In the genomic region with DNA sequence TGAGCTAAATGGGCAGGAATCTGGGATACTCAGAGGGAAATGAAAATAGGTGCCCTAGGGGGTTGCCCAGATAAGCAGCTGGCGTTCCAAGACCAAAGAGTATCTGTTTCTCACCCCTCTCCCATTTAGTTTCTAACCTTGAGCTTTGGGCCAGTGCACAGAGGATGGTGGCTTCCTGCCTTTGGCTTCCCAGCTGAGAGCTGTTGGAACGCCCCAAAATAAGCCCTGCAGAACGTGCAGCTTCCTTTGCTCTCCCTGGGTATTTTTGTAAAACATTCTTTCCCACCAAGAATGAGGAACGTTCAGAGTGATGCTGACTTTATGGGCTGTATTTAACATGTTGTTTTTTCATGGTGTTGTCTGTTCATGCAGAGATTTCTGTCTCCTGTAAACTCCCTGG, we compare ENCODE assay signal across 14 cellular contexts.
DNase-seq lines count a peak whose midpoint lies in the region; ATAC-seq and TF ChIP-seq lines count a peak whose summit lies in the region.
"Had no signal": no experiment of that assay in that cellular context is flagged by ENCODE, and none has a peak within 500 bp of the region (broad histone marks: within the 10 kb centered on the region; RNA-seq: fewer than 3 reads in every experiment).

No MANE protein-coding gene starts in this region.

- H3K9me3 ChIP-seq in right atrium auricular region (no peaks in the 10 kb centered on the region), gastroesophageal sphincter (no peaks in the 10 kb centered on the region)

- TF ChIP-seq POLR2A in gastroesophageal sphincter (IDR thresholded peaks at IDR 0.05), result no peak

- intact Hi-C loops in left ventricle myocardium superior (cut with micrococcal nuclease), result no loop called here

- WGBS in gastroesophageal sphincter (ENCODE audit: low coverage in 1 of 2), 2 donors, result 26 to 41% methylated on average over 2 to 4 of the region's 4 CpGs

- H3K4me3 ChIP-seq in right atrium auricular region, result no peak overlapping the region
- H3K4me3 ChIP-seq in gastroesophageal sphincter, result peak overlapping the region; percentile 51 to 86

- DNase-seq in right atrium auricular region (ENCODE audit: low spot score), result peak; percentile 52
- DNase-seq in left ventricle myocardium superior, result no peak
- DNase-seq in smooth muscle cell of the brain vasculature (ENCODE audit: low read depth, low spot score), result peak; percentile 44
- DNase-seq in NK-92 (lab: John Stamatoyannopoulos, UW; ENCODE audit: unreplicated experiment), result no peak
- no peak for DNase-seq in amygdala (lab: John Stamatoyannopoulos, UW)
- DNase-seq in AG08396 (ENCODE audit: low spot score), result no peak
- no peak for DNase-seq in ecto neural progenitor cell (ENCODE audit: low spot score)
- DNase-seq: activated CD4-positive, alpha-beta T cell treated with anti-CD3 and anti-CD28 coated beads, Interleukin-2, amount 50 U/mL, for 4 hours; CD4-positive, alpha-beta memory T cell; NCI-H69; retina had no signal

- no peak for ATAC-seq in left ventricle myocardium superior
- no peak for ATAC-seq in gastroesophageal sphincter
- ATAC-seq: HepG2, Panc1 had no signal

- no peak for TF ChIP-seq EP300 in gastroesophageal sphincter (IDR thresholded peaks at IDR 0.05)

- H3K36me3 ChIP-seq in right atrium auricular region, result peaks cover 6% of the 10 kb centered on the region
- H3K36me3 ChIP-seq in gastroesophageal sphincter, result peaks cover 0 to 9% of the 10 kb centered on the region in 2 donors

- no peaks in the 10 kb centered on the region for H3K27me3 ChIP-seq in right atrium auricular region
- H3K27me3 ChIP-seq in gastroesophageal sphincter, result no peaks in the 10 kb centered on the region

- H3K27ac ChIP-seq in right atrium auricular region (peak overlapping the region; percentile 82 to 96), gastroesophageal sphincter (peak overlapping the region; percentile 87 to 100 (median 94))

- TF ChIP-seq CTCF in right atrium auricular region (IDR thresholded peaks at IDR 0.05) (no peak), gastroesophageal sphincter (IDR thresholded peaks at IDR 0.05) (no peak)

- H3K4me1 ChIP-seq in right atrium auricular region (peaks cover 0 to 89% of the 10 kb centered on the region in 2 donors), gastroesophageal sphincter (peaks cover 14 to 63% (median 22%) of the 10 kb centered on the region in 3 donors)

Comparison
In these comparisons a context has a peak if more than half of its experiments do, and no peak if none do; other contexts are left out.
1. DNase-seq: peak in right atrium auricular region (single experiment) and smooth muscle cell of the brain vasculature (single experiment); none in left ventricle myocardium superior (single experiment), NK-92 (single experiment), amygdala (0 of 56), AG08396 (single experiment) and ecto neural progenitor cell (single experiment).
2. H3K4me3 ChIP-seq: peak in gastroesophageal sphincter (2 of 2); none in right atrium auricular region (0 of 2).